1 cellular context compared by ENCODE assay signal in the genomic region with DNA sequence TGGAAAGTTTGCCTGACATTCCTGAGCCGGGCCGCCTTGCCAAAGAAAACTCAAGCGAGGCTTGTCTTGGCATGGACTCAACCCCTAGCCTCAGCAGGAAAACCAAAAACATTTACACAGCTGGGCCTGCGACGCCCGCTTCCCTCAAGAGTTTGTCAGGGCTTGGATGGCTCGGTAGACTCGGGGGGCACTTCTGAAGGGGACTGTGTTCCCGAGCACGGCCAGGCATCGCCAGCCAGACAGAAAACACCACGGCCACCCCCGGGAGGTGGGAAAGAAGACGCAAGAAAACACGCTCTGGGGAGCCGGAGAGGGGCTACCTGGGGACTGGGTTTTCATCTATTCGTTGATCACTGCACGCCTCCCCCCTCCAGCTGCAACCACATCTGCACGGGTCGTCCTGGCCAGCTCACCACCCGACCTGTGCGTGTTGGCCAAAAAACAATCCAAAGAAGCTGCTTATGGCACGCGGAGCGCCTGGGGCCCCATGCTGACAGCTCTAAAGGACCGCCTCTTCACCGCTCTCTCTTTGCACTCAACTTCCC.
TF ChIP-seq lines count a peak whose summit lies in the region.

No MANE protein-coding gene starts in this region.

TF ChIP-seq in GM23338, 12 proteins besides CTCF, POLR2A, EP300 and RAD21 (continued from another document):
- TF ChIP-seq, protein P1, sequence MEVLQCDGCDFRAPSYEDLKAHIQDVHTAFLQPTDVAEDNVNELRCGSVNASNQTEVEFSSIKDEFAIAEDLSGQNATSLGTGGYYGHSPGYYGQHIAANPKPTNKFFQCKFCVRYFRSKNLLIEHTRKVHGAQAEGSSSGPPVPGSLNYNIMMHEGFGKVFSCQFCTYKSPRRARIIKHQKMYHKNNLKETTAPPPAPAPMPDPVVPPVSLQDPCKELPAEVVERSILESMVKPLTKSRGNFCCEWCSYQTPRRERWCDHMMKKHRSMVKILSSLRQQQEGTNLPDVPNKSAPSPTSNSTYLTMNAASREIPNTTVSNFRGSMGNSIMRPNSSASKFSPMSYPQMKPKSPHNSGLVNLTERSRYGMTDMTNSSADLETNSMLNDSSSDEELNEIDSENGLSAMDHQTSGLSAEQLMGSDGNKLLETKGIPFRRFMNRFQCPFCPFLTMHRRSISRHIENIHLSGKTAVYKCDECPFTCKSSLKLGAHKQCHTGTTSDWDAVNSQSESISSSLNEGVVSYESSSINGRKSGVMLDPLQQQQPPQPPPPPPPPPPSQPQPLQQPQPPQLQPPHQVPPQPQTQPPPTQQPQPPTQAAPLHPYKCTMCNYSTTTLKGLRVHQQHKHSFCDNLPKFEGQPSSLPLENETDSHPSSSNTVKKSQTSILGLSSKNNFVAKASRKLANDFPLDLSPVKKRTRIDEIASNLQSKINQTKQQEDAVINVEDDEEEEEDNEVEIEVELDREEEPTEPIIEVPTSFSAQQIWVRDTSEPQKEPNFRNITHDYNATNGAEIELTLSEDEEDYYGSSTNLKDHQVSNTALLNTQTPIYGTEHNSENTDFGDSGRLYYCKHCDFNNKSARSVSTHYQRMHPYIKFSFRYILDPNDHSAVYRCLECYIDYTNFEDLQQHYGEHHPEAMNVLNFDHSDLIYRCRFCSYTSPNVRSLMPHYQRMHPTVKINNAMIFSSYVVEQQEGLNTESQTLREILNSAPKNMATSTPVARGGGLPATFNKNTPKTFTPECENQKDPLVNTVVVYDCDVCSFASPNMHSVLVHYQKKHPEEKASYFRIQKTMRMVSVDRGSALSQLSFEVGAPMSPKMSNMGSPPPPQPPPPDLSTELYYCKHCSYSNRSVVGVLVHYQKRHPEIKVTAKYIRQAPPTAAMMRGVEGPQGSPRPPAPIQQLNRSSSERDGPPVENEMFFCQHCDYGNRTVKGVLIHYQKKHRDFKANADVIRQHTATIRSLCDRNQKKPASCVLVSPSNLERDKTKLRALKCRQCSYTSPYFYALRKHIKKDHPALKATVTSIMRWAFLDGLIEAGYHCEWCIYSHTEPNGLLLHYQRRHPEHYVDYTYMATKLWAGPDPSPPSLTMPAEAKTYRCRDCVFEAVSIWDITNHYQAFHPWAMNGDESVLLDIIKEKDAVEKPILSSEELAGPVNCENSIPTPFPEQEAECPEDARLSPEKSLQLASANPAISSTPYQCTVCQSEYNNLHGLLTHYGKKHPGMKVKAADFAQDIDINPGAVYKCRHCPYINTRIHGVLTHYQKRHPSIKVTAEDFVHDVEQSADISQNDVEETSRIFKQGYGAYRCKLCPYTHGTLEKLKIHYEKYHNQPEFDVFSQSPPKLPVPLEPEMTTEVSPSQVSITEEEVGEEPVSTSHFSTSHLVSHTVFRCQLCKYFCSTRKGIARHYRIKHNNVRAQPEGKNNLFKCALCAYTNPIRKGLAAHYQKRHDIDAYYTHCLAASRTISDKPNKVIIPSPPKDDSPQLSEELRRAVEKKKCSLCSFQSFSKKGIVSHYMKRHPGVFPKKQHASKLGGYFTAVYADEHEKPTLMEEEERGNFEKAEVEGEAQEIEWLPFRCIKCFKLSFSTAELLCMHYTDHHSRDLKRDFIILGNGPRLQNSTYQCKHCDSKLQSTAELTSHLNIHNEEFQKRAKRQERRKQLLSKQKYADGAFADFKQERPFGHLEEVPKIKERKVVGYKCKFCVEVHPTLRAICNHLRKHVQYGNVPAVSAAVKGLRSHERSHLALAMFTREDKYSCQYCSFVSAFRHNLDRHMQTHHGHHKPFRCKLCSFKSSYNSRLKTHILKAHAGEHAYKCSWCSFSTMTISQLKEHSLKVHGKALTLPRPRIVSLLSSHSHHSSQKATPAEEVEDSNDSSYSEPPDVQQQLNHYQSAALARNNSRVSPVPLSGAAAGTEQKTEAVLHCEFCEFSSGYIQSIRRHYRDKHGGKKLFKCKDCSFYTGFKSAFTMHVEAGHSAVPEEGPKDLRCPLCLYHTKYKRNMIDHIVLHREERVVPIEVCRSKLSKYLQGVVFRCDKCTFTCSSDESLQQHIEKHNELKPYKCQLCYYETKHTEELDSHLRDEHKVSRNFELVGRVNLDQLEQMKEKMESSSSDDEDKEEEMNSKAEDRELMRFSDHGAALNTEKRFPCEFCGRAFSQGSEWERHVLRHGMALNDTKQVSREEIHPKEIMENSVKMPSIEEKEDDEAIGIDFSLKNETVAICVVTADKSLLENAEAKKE (CRISPR knock-in tag; IDR thresholded peaks at IDR 0.05), result no peak
- no peak for TF ChIP-seq ZNF331 (CRISPR knock-in tag; IDR thresholded peaks at IDR 0.05; ENCODE audit: low read depth)
- TF ChIP-seq JUNB (IDR thresholded peaks at IDR 0.05; ENCODE audit: unreplicated experiment), result no peak
- no peak for TF ChIP-seq ZNF114 (CRISPR knock-in tag; IDR thresholded peaks at IDR 0.05)
- no peak for TF ChIP-seq EZH2 (IDR thresholded peaks at IDR 0.05; ENCODE audit: low read depth, unreplicated experiment)
- TF ChIP-seq CREB1 (CRISPR knock-in tag; IDR thresholded peaks at IDR 0.05; ENCODE audit: low read depth), result no peak
